Comparison of ENCODE assay signal across 9 cellular contexts in the genomic region with DNA sequence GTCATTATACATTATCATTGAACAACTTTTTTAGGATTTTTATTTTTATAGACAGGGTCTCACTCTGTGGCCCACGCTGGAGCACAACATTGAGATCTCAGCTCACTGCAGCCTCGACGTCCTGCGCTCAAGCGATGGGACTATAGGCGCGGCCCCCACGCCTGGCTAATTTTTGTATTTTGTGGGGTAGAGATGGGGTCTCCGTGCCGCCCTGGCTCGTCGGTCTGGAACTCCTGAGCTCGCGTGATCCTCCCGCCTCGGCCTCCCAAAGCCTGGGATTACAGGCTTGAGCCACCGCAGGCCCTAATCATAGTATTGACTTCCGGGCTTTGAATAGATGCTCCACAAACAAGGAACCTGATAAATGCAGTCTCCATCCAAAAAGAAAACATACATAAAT. TPM values are rescaled to one million over a fixed set of nuclear protein-coding genes. Genes with fewer than 3 reads are reported as not detected.
DNase-seq lines count a peak whose midpoint lies in the region; ATAC-seq and TF ChIP-seq lines count a peak whose summit lies in the region.
"Had no signal": no experiment of that assay in that cellular context is flagged by ENCODE, and none has a peak within 500 bp of the region (broad histone marks: within the 10 kb centered on the region; RNA-seq: fewer than 3 reads in every experiment).

No MANE protein-coding gene starts in this region.

- TF ChIP-seq CTCF in HFFc6 (IDR thresholded peaks at IDR 0.05) (no peak), nephron (IDR thresholded peaks at IDR 0.05; ENCODE audit: unreplicated experiment in 3 of 3) (no peak), WERI-Rb-1 (IDR thresholded peaks at IDR 0.05; ENCODE audit: low read depth, low read length) (no peak)

- H3K27me3 ChIP-seq in CD4-positive, alpha-beta memory T cell (ENCODE audit: insufficient read depth, low read length): no peaks in the 10 kb centered on the region
- H3K27me3 ChIP-seq in WERI-Rb-1 (ENCODE audit: insufficient read depth, low read depth, severe bottlenecking): no peaks in the 10 kb centered on the region

- H3K4me1 ChIP-seq in CD4-positive, alpha-beta memory T cell (ENCODE audit: insufficient read depth, low read length): peaks cover 18% of the 10 kb centered on the region

- peaks cover 0 to under 1% (median 0%) of the 10 kb centered on the region in 8 donors for H3K9me3 Mint-ChIP-seq in CD4-positive, alpha-beta memory T cell
- peaks cover 28% of the 10 kb centered on the region for H3K9me3 Mint-ChIP-seq in HFFc6
- no peaks in the 10 kb centered on the region for H3K9me3 Mint-ChIP-seq in activated naive CD8-positive, alpha-beta T cell treated with anti-CD3 and anti-CD28 coated beads, Interleukin-2, amount 50 U/mL, for 24 hours
- peaks cover 23% of the 10 kb centered on the region for H3K9me3 Mint-ChIP-seq in nephron

- no peaks in the 10 kb centered on the region for H3K27me3 Mint-ChIP-seq in CD4-positive, alpha-beta memory T cell
- H3K27me3 Mint-ChIP-seq in HFFc6 (ENCODE audit: insufficient read depth): no peaks in the 10 kb centered on the region; the same call in 1 of the 2 replicates
- no peaks in the 10 kb centered on the region for H3K27me3 Mint-ChIP-seq in activated naive CD8-positive, alpha-beta T cell treated with anti-CD3 and anti-CD28 coated beads, Interleukin-2, amount 50 U/mL, for 24 hours
- peaks cover 4% of the 10 kb centered on the region for H3K27me3 Mint-ChIP-seq in nephron (ENCODE audit: low read depth)

- no peaks in the 10 kb centered on the region for H3K9me3 ChIP-seq in CD4-positive, alpha-beta memory T cell (ENCODE audit: control insufficient read depth in 1 of 2, low read length in 2 of 2)
- H3K9me3 ChIP-seq in WERI-Rb-1 (ENCODE audit: severe bottlenecking): peaks cover 17% of the 10 kb centered on the region

- H3K4me3 Mint-ChIP-seq in CD4-positive, alpha-beta memory T cell: peak overlapping the region; percentile 59 to 84 (median 70)
- H3K4me3 Mint-ChIP-seq in HFFc6 (peak overlapping the region; percentile 46), nephron (peak overlapping the region; percentile 69 to 80 (median 70))
- peak overlapping the region; percentile 79 for H3K4me3 Mint-ChIP-seq in activated naive CD8-positive, alpha-beta T cell treated with anti-CD3 and anti-CD28 coated beads, Interleukin-2, amount 50 U/mL, for 24 hours

- H3K4me1 Mint-ChIP-seq in CD4-positive, alpha-beta memory T cell: peaks cover 4 to 23% (median 11%) of the 10 kb centered on the region in 4 donors
- H3K4me1 Mint-ChIP-seq in HFFc6 (ENCODE audit: low read depth) (peaks cover 12% of the 10 kb centered on the region), nephron (peaks cover 4% of the 10 kb centered on the region)
- peaks cover 23% of the 10 kb centered on the region for H3K4me1 Mint-ChIP-seq in activated naive CD8-positive, alpha-beta T cell treated with anti-CD3 and anti-CD28 coated beads, Interleukin-2, amount 50 U/mL, for 24 hours

- no peak for ATAC-seq in activated naive CD8-positive, alpha-beta T cell treated with anti-CD3 and anti-CD28 coated beads, Interleukin-2, amount 50 U/mL, for 24 hours
- ATAC-seq in HG03521 (IDR thresholded peaks at IDR 0.05; ENCODE audit: unreplicated experiment): no peak

- CTCF ChIA-PET in CD4-positive, alpha-beta memory T cell (lab: Charles Lee; ENCODE audit: partially characterized antibody): no interaction called here

- DNase-seq in CD4-positive, alpha-beta memory T cell: no peak
- no peak for DNase-seq in HFFc6
- no peak for DNase-seq in activated naive CD8-positive, alpha-beta T cell treated with anti-CD3 and anti-CD28 coated beads, Interleukin-2, amount 50 U/mL, for 24 hours
- DNase-seq in WERI-Rb-1: no peak
- DNase-seq in kidney glomerular epithelial cell (lab: John Stamatoyannopoulos, UW): no peak
- DNase-seq: NCI-H1436 treated with DMSO at 0.1 percent for 48 hours, NCI-H774 had no signal

- H3K36me3 ChIP-seq in CD4-positive, alpha-beta memory T cell (ENCODE audit: insufficient read depth, low read length): peaks cover 14% of the 10 kb centered on the region
- H3K36me3 ChIP-seq in WERI-Rb-1: peaks cover 29% of the 10 kb centered on the region

- peak overlapping the region in 5 of 7 donors; percentile 42 to 82 (median 73) for H3K27ac Mint-ChIP-seq in CD4-positive, alpha-beta memory T cell
- H3K27ac Mint-ChIP-seq in HFFc6: peak overlapping the region; percentile 31; the same call in 1 of the 2 replicates
- peak overlapping the region; percentile 37 for H3K27ac Mint-ChIP-seq in activated naive CD8-positive, alpha-beta T cell treated with anti-CD3 and anti-CD28 coated beads, Interleukin-2, amount 50 U/mL, for 24 hours
- H3K27ac Mint-ChIP-seq in nephron: no peak overlapping the region

- peaks cover 5 to 13% of the 10 kb centered on the region in 2 donors for H3K36me3 Mint-ChIP-seq in CD4-positive, alpha-beta memory T cell
- H3K36me3 Mint-ChIP-seq in HFFc6 (ENCODE audit: low read depth): peaks cover 16% of the 10 kb centered on the region
- H3K36me3 Mint-ChIP-seq in activated naive CD8-positive, alpha-beta T cell treated with anti-CD3 and anti-CD28 coated beads, Interleukin-2, amount 50 U/mL, for 24 hours (ENCODE audit: low read depth): peaks cover 8% of the 10 kb centered on the region
- peaks cover 25% of the 10 kb centered on the region for H3K36me3 Mint-ChIP-seq in nephron (ENCODE audit: low read depth)

- H3K27ac ChIP-seq in CD4-positive, alpha-beta memory T cell (ENCODE audit: low read depth, low read length): no peak overlapping the region
- no peak overlapping the region for H3K27ac ChIP-seq in WERI-Rb-1

- intact Hi-C loops in CD4-positive, alpha-beta memory T cell (cut with micrococcal nuclease): loop anchor here (5.0 kb wide), 1 partner anchor 35 kb away; no protein-coding TSS in a partner anchor

- no peak overlapping the region for H3K4me3 ChIP-seq in CD4-positive, alpha-beta memory T cell (ENCODE audit: low read length in 2 of 2)
- H3K4me3 ChIP-seq in WERI-Rb-1 (ENCODE audit: low read depth, low read length): no peak overlapping the region

- POLR2A ChIA-PET in CD4-positive, alpha-beta memory T cell (lab: Charles Lee; ENCODE audit: partially characterized antibody): interaction anchor here (1.2 to 1.7 kb wide), 3 partner anchors 14 to 34 kb away, joined by 3 to 5 read pairs (median 4); no protein-coding TSS in a partner anchor

RNA-seq across cellular contexts. Expression of a gene that starts 1.4 kb away (rescaled TPM):
- 100 to 1,000 TPM; 284 to 298 TPM for total RNA-seq in CD4-positive, alpha-beta memory T cell
- 100 to 1,000 TPM; 273 to 357 TPM for polyA plus RNA-seq in CD4-positive, alpha-beta memory T cell
- 100 to 1,000 TPM; 369 to 460 (median 443) TPM for total RNA-seq in HFFc6 (2021; fragmentation: NEBNext Ultra II Directional; extraction: Animal tissue kit (Norgen Biotek cat#: 25700))

RNA-seq across cellular contexts. Expression of a gene that starts 15.3 kb away (rescaled TPM):
- 10 to 100 TPM in 1 of 2 experiments, 1 to 10 TPM in 1; 9.3 to 11.7 TPM for total RNA-seq in CD4-positive, alpha-beta memory T cell
- polyA plus RNA-seq in CD4-positive, alpha-beta memory T cell: not detected
- 1 to 10 TPM; 2.3 to 3.4 (median 3.0) TPM for total RNA-seq in HFFc6 (2021; fragmentation: NEBNext Ultra II Directional; extraction: Animal tissue kit (Norgen Biotek cat#: 25700))

RNA-seq across cellular contexts. Expression of a gene that starts 18.3 kb away (rescaled TPM):
- total RNA-seq in CD4-positive, alpha-beta memory T cell: 10 to 100 TPM; 41.3 to 42.6 TPM
- polyA plus RNA-seq in CD4-positive, alpha-beta memory T cell: 10 to 100 TPM; 88.4 to 94.0 TPM
- total RNA-seq in HFFc6 (2021; fragmentation: NEBNext Ultra II Directional; extraction: Animal tissue kit (Norgen Biotek cat#: 25700)): 100 to 1,000 TPM; 156 to 181 (median 169) TPM

RNA-seq across cellular contexts. Expression of a gene that starts 18.8 kb away (rescaled TPM):
- 10 to 100 TPM; 40.2 to 43.2 TPM for total RNA-seq in CD4-positive, alpha-beta memory T cell
- 10 to 100 TPM; 11.1 to 25.2 TPM for polyA plus RNA-seq in CD4-positive, alpha-beta memory T cell
- total RNA-seq in HFFc6 (2021; fragmentation: NEBNext Ultra II Directional; extraction: Animal tissue kit (Norgen Biotek cat#: 25700)): 10 to 100 TPM; 11.1 to 15.9 (median 13.6) TPM

RNA-seq across cellular contexts. Expression of a gene that starts 25.2 kb away (rescaled TPM):
- 1 to 10 TPM; 2.4 to 2.8 TPM for total RNA-seq in CD4-positive, alpha-beta memory T cell
- under 1 TPM in 1 of 2 donors, not detected in 1; 0.05 TPM for polyA plus RNA-seq in CD4-positive, alpha-beta memory T cell
- 1 to 10 TPM; 4.5 to 8.0 (median 5.3) TPM for total RNA-seq in HFFc6 (2021; fragmentation: NEBNext Ultra II Directional; extraction: Animal tissue kit (Norgen Biotek cat#: 25700))

Comparison
In these comparisons a context has a peak if more than half of its experiments do, and no peak if none do; other contexts are left out.
1. H3K27ac Mint-ChIP-seq: peak in CD4-positive, alpha-beta memory T cell (5 of 7), HFFc6 (single experiment) and activated naive CD8-positive, alpha-beta T cell treated with anti-CD3 and anti-CD28 coated beads, Interleukin-2, amount 50 U/mL, for 24 hours (single experiment); none in nephron (0 of 3).
2. Peak in every context shown above with its lines, with median percentiles within 50 percentile points of each other: H3K4me3 Mint-ChIP-seq.